In the genomic region with DNA sequence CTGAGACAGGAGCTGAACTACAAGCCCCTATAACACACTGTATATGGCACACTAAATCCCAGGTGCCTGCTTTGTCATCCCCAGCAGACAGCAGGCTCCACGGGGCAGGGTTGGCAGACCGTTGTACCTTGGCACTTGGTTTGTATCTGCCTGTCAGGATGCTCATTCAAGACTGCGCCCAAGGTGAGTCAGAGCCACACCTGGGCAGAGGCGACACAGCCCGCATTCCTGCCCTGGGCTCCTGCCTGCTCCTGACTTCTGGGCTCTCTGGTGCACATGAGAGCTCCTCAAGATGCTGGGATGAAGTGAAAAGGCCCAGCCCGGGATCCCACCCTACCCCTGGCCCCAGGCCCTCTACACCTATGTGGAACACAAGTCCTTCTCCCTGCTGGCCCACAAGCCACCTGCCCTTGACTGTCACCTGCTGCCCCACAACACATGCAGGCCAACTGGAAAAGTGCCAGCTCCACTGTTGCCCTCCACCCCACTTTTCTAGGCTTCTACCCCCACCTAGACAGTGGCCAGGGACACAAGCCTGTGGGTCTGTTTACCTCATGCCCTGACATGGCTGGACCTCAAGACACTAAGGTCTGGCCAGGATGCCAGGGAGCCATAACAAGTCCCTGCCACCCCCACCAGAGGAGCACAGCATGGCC, we compare ENCODE assay signal across 1 cellular context.
TF ChIP-seq lines count a peak whose summit lies in the region.

No MANE protein-coding gene starts in this region.

TF ChIP-seq in K562, 482 proteins besides CTCF, POLR2A, EP300 and RAD21 (continued from another document):
- TF ChIP-seq, protein P1, sequence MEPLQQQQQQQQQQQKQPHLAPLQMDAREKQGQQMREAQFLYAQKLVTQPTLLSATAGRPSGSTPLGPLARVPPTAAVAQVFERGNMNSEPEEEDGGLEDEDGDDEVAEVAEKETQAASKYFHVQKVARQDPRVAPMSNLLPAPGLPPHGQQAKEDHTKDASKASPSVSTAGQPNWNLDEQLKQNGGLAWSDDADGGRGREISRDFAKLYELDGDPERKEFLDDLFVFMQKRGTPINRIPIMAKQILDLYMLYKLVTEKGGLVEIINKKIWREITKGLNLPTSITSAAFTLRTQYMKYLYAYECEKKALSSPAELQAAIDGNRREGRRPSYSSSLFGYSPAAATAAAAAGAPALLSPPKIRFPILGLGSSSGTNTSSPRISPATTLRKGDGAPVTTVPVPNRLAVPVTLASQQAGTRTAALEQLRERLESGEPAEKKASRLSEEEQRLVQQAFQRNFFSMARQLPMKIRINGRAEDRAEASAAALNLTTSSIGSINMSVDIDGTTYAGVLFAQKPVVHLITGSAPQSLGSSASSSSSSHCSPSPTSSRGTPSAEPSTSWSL (CRISPR knock-in tag; IDR thresholded peaks at IDR 0.05; ENCODE audit: borderline replicate concordance) = no peak
- no peak for TF ChIP-seq MECOM (CRISPR knock-in tag; IDR thresholded peaks at IDR 0.05)
- TF ChIP-seq NFIC (IDR thresholded peaks at IDR 0.05) = peak; percentile 40
